In the genomic region with DNA sequence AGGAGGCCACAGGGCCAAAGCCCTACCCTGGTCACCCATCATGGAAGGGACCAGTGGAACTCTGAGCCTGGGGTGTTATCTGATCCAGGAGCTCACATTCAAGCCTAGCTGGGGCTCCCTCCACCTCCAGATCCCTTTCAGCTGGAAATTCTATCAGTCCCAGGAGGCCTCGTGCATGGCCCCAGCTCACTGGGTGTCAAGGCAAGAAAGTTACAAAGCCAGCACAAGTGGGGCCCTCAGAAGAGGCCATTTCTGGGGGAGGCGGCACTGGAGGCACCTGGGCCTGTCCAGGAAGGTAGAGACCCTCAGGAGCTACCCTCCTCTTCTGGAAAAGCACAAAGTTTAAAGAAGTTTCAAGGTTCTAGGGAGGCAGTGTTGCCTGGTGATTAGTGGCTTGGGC, we compare ENCODE assay signal across 1 cellular context.
TF ChIP-seq lines count a peak whose summit lies in the region.

No MANE protein-coding gene starts in this region.

TF ChIP-seq in HepG2, 621 proteins besides CTCF, POLR2A, EP300 and RAD21:
- TF ChIP-seq ZSCAN21 (CRISPR knock-in tag; IDR thresholded peaks at IDR 0.05; ENCODE audit: borderline replicate concordance) (no peak), RNF2 (conservative IDR thresholded peaks at IDR 0.05; ENCODE audit: low read depth) (no peak), FLYWCH1 (CRISPR knock-in tag; IDR thresholded peaks at IDR 0.05) (no peak), HOXA9 (CRISPR knock-in tag; IDR thresholded peaks at IDR 0.05; ENCODE audit: borderline replicate concordance) (no peak), FIP1L1 (IDR thresholded peaks at IDR 0.05; ENCODE audit: borderline replicate concordance, insufficient read depth, low read depth, low read length) (no peak), ERF (CRISPR knock-in tag; IDR thresholded peaks at IDR 0.05) (no peak), CBX1 (IDR thresholded peaks at IDR 0.05; ENCODE audit: low read depth) (no peak), REXO4 (CRISPR knock-in tag; IDR thresholded peaks at IDR 0.05; ENCODE audit: borderline replicate concordance) (no peak), ZNF761 (CRISPR knock-in tag; conservative IDR thresholded peaks at IDR 0.05) (no peak), ZNF891 (CRISPR knock-in tag; IDR thresholded peaks at IDR 0.05) (no peak), ADNP (CRISPR knock-in tag; IDR thresholded peaks at IDR 0.05) (no peak), FOXM1 (CRISPR knock-in tag; IDR thresholded peaks at IDR 0.05) (no peak)
- TF ChIP-seq, protein P1, sequence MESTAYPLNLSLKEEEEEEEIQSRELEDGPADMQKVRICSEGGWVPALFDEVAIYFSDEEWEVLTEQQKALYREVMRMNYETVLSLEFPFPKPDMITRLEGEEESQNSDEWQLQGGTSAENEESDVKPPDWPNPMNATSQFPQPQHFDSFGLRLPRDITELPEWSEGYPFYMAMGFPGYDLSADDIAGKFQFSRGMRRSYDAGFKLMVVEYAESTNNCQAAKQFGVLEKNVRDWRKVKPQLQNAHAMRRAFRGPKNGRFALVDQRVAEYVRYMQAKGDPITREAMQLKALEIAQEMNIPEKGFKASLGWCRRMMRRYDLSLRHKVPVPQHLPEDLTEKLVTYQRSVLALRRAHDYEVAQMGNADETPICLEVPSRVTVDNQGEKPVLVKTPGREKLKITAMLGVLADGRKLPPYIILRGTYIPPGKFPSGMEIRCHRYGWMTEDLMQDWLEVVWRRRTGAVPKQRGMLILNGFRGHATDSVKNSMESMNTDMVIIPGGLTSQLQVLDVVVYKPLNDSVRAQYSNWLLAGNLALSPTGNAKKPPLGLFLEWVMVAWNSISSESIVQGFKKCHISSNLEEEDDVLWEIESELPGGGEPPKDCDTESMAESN (CRISPR knock-in tag; conservative IDR thresholded peaks at IDR 0.05): no peak
- TF ChIP-seq, protein P2, sequence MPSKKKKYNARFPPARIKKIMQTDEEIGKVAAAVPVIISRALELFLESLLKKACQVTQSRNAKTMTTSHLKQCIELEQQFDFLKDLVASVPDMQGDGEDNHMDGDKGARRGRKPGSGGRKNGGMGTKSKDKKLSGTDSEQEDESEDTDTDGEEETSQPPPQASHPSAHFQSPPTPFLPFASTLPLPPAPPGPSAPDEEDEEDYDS (CRISPR knock-in tag; IDR thresholded peaks at IDR 0.05): no peak
- TF ChIP-seq, protein P3, sequence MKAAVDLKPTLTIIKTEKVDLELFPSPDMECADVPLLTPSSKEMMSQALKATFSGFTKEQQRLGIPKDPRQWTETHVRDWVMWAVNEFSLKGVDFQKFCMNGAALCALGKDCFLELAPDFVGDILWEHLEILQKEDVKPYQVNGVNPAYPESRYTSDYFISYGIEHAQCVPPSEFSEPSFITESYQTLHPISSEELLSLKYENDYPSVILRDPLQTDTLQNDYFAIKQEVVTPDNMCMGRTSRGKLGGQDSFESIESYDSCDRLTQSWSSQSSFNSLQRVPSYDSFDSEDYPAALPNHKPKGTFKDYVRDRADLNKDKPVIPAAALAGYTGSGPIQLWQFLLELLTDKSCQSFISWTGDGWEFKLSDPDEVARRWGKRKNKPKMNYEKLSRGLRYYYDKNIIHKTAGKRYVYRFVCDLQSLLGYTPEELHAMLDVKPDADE (CRISPR knock-in tag; IDR thresholded peaks at IDR 0.05): no peak
- TF ChIP-seq, protein P4, sequence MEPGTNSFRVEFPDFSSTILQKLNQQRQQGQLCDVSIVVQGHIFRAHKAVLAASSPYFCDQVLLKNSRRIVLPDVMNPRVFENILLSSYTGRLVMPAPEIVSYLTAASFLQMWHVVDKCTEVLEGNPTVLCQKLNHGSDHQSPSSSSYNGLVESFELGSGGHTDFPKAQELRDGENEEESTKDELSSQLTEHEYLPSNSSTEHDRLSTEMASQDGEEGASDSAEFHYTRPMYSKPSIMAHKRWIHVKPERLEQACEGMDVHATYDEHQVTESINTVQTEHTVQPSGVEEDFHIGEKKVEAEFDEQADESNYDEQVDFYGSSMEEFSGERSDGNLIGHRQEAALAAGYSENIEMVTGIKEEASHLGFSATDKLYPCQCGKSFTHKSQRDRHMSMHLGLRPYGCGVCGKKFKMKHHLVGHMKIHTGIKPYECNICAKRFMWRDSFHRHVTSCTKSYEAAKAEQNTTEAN (CRISPR knock-in tag; conservative IDR thresholded peaks at IDR 0.05): no peak
- TF ChIP-seq, protein P5, sequence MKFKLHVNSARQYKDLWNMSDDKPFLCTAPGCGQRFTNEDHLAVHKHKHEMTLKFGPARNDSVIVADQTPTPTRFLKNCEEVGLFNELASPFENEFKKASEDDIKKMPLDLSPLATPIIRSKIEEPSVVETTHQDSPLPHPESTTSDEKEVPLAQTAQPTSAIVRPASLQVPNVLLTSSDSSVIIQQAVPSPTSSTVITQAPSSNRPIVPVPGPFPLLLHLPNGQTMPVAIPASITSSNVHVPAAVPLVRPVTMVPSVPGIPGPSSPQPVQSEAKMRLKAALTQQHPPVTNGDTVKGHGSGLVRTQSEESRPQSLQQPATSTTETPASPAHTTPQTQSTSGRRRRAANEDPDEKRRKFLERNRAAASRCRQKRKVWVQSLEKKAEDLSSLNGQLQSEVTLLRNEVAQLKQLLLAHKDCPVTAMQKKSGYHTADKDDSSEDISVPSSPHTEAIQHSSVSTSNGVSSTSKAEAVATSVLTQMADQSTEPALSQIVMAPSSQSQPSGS (CRISPR knock-in tag; IDR thresholded peaks at IDR 0.05): no peak
